Comparison of ENCODE assay signal across 1 cellular context in the genomic region with DNA sequence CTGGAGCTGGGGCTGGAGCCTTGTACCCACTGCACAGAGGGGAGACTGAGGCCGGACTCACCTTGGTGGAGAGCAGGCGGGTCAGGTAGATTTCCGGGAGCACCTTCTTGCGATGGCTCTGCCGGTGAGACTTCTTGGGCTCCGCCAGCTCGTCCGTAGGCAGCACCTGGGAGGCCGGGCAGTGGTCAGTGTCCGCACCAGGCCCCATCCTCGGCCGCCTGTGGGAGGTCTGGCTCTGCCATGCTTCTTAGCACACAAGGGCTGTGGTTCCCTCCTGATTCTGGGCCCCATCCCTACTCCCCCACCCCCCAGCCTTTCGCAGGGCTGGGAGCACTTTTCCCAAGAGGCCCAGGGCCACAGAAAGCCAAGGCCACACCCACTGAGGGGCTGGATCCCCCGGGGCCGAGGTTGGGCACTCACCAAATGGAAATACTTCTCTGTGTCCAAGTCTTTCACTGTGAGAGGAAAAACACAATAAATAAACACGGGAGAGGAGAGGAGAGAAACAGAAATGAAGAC.
TF ChIP-seq lines count a peak whose summit lies in the region.

No MANE protein-coding gene starts in this region.

TF ChIP-seq in HepG2, 621 proteins besides CTCF, POLR2A, EP300 and RAD21:
- TF ChIP-seq ZNF629 (CRISPR knock-in tag; conservative IDR thresholded peaks at IDR 0.05) (peak; percentile 82), TSC22D2 (CRISPR knock-in tag; IDR thresholded peaks at IDR 0.05; ENCODE audit: borderline replicate concordance) (no peak)
